In the genomic region with DNA sequence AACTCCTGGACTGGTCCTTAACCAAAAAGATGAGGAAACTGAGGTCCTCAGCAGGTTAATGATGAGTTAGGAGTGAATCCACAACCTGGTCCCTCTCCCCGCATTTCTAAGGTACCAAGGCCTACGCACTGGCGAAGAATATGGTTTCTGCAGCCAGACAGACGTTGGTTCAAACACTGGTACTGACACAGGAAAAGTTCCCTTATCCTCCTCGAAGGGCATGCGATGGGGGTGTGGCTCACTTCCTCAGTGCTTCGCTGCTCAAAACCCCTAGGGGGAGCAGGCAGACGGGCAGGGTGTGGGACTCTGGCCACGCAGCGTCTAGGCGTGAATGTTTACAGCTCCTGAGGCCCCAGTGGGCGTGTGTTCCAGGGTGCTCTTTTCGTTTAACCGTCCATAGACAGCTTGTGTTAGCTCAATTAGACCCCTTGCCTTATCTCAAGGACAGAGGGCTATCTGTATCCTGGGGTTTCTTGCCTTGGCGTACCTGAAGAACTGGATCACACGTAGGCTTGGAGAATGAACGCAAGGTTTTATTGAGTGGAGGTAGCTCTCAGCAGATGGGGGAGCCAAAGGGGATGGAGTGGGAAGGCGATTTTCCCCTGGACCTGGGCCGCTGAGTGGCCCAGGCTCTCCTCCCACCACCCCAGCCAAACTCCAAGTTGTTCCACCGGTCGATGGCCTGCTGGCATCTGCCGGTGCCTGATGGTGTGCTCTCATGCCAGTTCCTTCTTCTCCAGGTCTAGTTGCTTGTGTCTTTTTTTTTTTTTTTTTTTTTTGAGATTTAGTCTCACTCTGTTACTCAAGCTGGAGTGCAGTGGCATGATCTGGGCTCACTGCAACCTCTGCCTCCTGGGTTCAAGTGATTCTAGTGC, we compare ENCODE assay signal across 8 cellular contexts. TPM values are rescaled to one million over a fixed set of nuclear protein-coding genes. Genes with fewer than 3 reads are reported as not detected.
DNase-seq lines count a peak whose midpoint lies in the region; ATAC-seq and TF ChIP-seq lines count a peak whose summit lies in the region.

No MANE protein-coding gene starts in this region.

- no peak overlapping the region for H3K4me3 Mint-ChIP-seq in CD4-positive, alpha-beta T cell

- no peak overlapping the region for H3K9ac ChIP-seq in mammary epithelial cell (ENCODE audit: insufficient read depth, low read length)

- peaks cover under 1% of the 10 kb centered on the region for H3K36me3 Mint-ChIP-seq in CD4-positive, alpha-beta T cell (ENCODE audit: low read depth)

- TF ChIP-seq CTCF in CD4-positive, alpha-beta T cell (IDR thresholded peaks at IDR 0.05), result peak; percentile 82
- TF ChIP-seq CTCF in WERI-Rb-1 (IDR thresholded peaks at IDR 0.05; ENCODE audit: low read depth, low read length), result peak; percentile 87
- TF ChIP-seq CTCF in mammary epithelial cell (conservative IDR thresholded peaks at IDR 0.05 in 1 of 2, IDR thresholded peaks at IDR 0.05 in 1 of 2; ENCODE audit: extremely low read depth in 1 of 2, insufficient read depth in 1 of 2, low read depth in 1 of 2, low read length in 2 of 2), result peak; percentile 61 to 63
- peak in 1 of 3 donors; percentile 60 for TF ChIP-seq CTCF in lower leg skin (IDR thresholded peaks at IDR 0.05)

- H3K27ac ChIP-seq in CD4-positive, alpha-beta T cell (ENCODE audit: low read depth, low read length), result no peak overlapping the region
- H3K27ac ChIP-seq in WERI-Rb-1, result no peak overlapping the region
- H3K27ac ChIP-seq in mammary epithelial cell (ENCODE audit: insufficient read depth, low read depth, low read length), result no peak overlapping the region

- dilution Hi-C loops in mammary epithelial cell (cut with HindIII; ENCODE audit: low sequenced_read_pairs), result no loop called here

- no peaks in the 10 kb centered on the region for H3K9me3 Mint-ChIP-seq in CD4-positive, alpha-beta T cell

- CTCF ChIA-PET in CD4-positive, alpha-beta T cell (lab: Charles Lee), result interaction anchor here (0.6 to 1.4 kb wide), 15 partner anchors 10 to 562 kb away, joined by 3 to 6 read pairs (median 3); a partner anchor contains a TSS
- CTCF ChIA-PET in mammary epithelial cell (lab: Charles Lee; ENCODE audit: low non-redundant PET), result no interaction called here

- no peaks in the 10 kb centered on the region for H4K20me1 ChIP-seq in mammary epithelial cell (ENCODE audit: insufficient read depth, low read length)

- no peaks in the 10 kb centered on the region for H3K27me3 Mint-ChIP-seq in CD4-positive, alpha-beta T cell

- H3K27me3 ChIP-seq in CD4-positive, alpha-beta T cell (ENCODE audit: control insufficient read depth, insufficient read depth, low read length), result no peaks in the 10 kb centered on the region
- no peaks in the 10 kb centered on the region for H3K27me3 ChIP-seq in MG63
- H3K27me3 ChIP-seq in WERI-Rb-1 (ENCODE audit: insufficient read depth, low read depth, severe bottlenecking), result no peaks in the 10 kb centered on the region
- no peaks in the 10 kb centered on the region for H3K27me3 ChIP-seq in mammary epithelial cell (ENCODE audit: insufficient read depth, low read length)

- peak; percentile 61 to 76 (median 68) for DNase-seq in CD4-positive, alpha-beta T cell
- DNase-seq in MG63 (peak; percentile 72), WERI-Rb-1 (peak; percentile 81), mammary epithelial cell (peak; percentile 43), lower leg skin (ENCODE audit: low spot score in 2 of 2) (peak; percentile 72 to 92), NCI-H2227 treated with DMSO at 0.1 percent for 48 hours (lab: John Stamatoyannopoulos, UW) (no peak)
- DNase-seq in stimulated activated CD8-positive, alpha-beta memory T cell treated with anti-CD3 and anti-CD28 coated beads, Interleukin-2, amount 100 ng/mL, for 48 hours (ENCODE audit: low read depth in 2 of 2), result peak; percentile 56 to 68

- H3K9me3 ChIP-seq in CD4-positive, alpha-beta T cell (ENCODE audit: control insufficient read depth, low read length), result no peaks in the 10 kb centered on the region
- H3K9me3 ChIP-seq in MG63 (no peaks in the 10 kb centered on the region), WERI-Rb-1 (ENCODE audit: severe bottlenecking) (no peaks in the 10 kb centered on the region), mammary epithelial cell (replicated peaks; ENCODE audit: insufficient read depth, low read length) (no peaks in the 10 kb centered on the region)

- 60% methylated on average over 21 of the region's 22 CpGs for WGBS in mammary epithelial cell (ENCODE audit: low coverage, missing lambda C conversion rate)
- WGBS in lower leg skin, 2 donors, result 41 to 43% methylated on average over 21 to 22 of the region's 22 CpGs

- peaks cover 10% of the 10 kb centered on the region for H3K4me1 ChIP-seq in mammary epithelial cell (ENCODE audit: insufficient read depth, low read length)

- H3K27ac Mint-ChIP-seq in CD4-positive, alpha-beta T cell, result no peak overlapping the region

- H3K4me3 ChIP-seq in MG63 (no peak overlapping the region), WERI-Rb-1 (ENCODE audit: low read depth, low read length) (no peak overlapping the region), mammary epithelial cell (replicated peaks in 1 of 3; ENCODE audit: insufficient read depth in 1 of 3, low read depth in 2 of 3, low read length in 3 of 3) (no peak overlapping the region), lower leg skin (ENCODE audit: low read depth, poor library complexity, severe bottlenecking) (no peak overlapping the region)

- H3K79me2 ChIP-seq in mammary epithelial cell (ENCODE audit: insufficient read depth, low read length), result no peaks in the 10 kb centered on the region

- peak; percentile 100 for ATAC-seq in CD4-positive, alpha-beta T cell (ENCODE audit: poor library complexity)
- ATAC-seq in GM19467 (IDR thresholded peaks at IDR 0.05; ENCODE audit: unreplicated experiment), result peak; percentile 64

- H3K36me3 ChIP-seq in MG63 (no peaks in the 10 kb centered on the region), WERI-Rb-1 (no peaks in the 10 kb centered on the region), mammary epithelial cell (ENCODE audit: insufficient read depth, low read length) (no peaks in the 10 kb centered on the region)

- POLR2A ChIA-PET in CD4-positive, alpha-beta T cell (lab: Charles Lee), result interaction anchor here (0.9 kb wide), 1 partner anchor 35 kb away, joined by 3 read pairs; no protein-coding TSS in a partner anchor

- peaks cover 21% of the 10 kb centered on the region for H3K4me1 Mint-ChIP-seq in CD4-positive, alpha-beta T cell (ENCODE audit: low read depth)

- H3K4me2 ChIP-seq in mammary epithelial cell (ENCODE audit: insufficient read depth, low read depth, low read length), result no peak overlapping the region

- TF ChIP-seq POLR2A in lower leg skin (IDR thresholded peaks at IDR 0.05), result no peak

- in situ Hi-C loops in mammary epithelial cell (cut with MboI; ENCODE audit: low sequenced_read_pairs in 2 of 2), result loop anchor here in 1 of 2 donors (10.0 kb wide), 1 partner anchor 96 kb away; no protein-coding TSS in a partner anchor

- H2AFZ ChIP-seq in mammary epithelial cell (ENCODE audit: low read depth, low read length), result no peak overlapping the region

- no TSS peak for BruUV-seq in mammary epithelial cell (replicated peaks; lab: Mats Ljungman, UMichigan)

- intact Hi-C loops in CD4-positive, alpha-beta T cell (cut with DNase I, micrococcal nuclease), result loop anchor here (1.0 to 10.0 kb wide), 2 partner anchors 98 to 504 kb away; no protein-coding TSS in a partner anchor
- intact Hi-C loops in mammary epithelial cell (cut with micrococcal nuclease) (no loop called here), lower leg skin (cut with DNase I; ENCODE audit: low total_unique reads) (loop anchor here (10.0 kb wide), 1 partner anchor 106 kb away; no protein-coding TSS in a partner anchor)

RNA-seq across cellular contexts. Expression of a gene that starts 31.8 kb away (rescaled TPM):
- total RNA-seq in CD4-positive, alpha-beta T cell, result 10 to 100 TPM; 82.3 to 82.8 TPM
- 35.3 and 37.1 TPM in 2 replicates for total RNA-seq in MG63 (2014; rRNA removed; shearing (Covaris generic); ENCODE audit: low replicate concordance)
- total RNA-seq in mammary epithelial cell (10 to 100 TPM; 43.5 to 90.8 TPM), lower leg skin (10 to 100 TPM; 19.1 to 29.8 (median 23.3) TPM)
- polyA plus RNA-seq in mammary epithelial cell, result 77.0 TPM
- polyA minus RNA-seq in mammary epithelial cell, result 105 TPM
